In genomic region chr11:13535819-13536218, GRCh38 we compare ENCODE assay signal across 17 cellular contexts. TPM values are rescaled to one million over a fixed set of nuclear protein-coding genes. Genes with fewer than 3 reads are reported as not detected.
DNase-seq lines count a peak whose midpoint lies in the region; ATAC-seq and TF ChIP-seq lines count a peak whose summit lies in the region.
"Had no signal": no experiment of that assay in that cellular context is flagged by ENCODE, and none has a peak within 500 bp of the region (broad histone marks: within the 10 kb centered on the region; RNA-seq: fewer than 3 reads in every experiment).

No MANE protein-coding gene starts in this region.

- H3K9me3 Mint-ChIP-seq in activated CD8-positive, alpha-beta T cell treated with anti-CD3 and anti-CD28 coated beads for 36 hours, result peaks cover 23% of the 10 kb centered on the region
- peaks cover 5% of the 10 kb centered on the region for H3K9me3 Mint-ChIP-seq in activated CD8-positive, alpha-beta T cell treated with anti-CD3 and anti-CD28 coated beads, Interleukin-2, amount 10 ng/mL, durations not matched to agents 7 days and 5 days (ENCODE audit: insufficient read depth)
- H3K9me3 Mint-ChIP-seq in activated CD8-positive, alpha-beta memory T cell treated with anti-CD3 and anti-CD28 coated beads, Interleukin-2, amount 10 ng/mL, durations not matched to agents 7 days and 5 days (ENCODE audit: low read depth), result peaks cover 6% of the 10 kb centered on the region

- intact Hi-C loops in activated CD8-positive, alpha-beta T cell treated with anti-CD3 and anti-CD28 coated beads for 36 hours (cut with micrococcal nuclease), result no loop called here

- no peak overlapping the region for H3K27ac Mint-ChIP-seq in activated CD8-positive, alpha-beta T cell treated with anti-CD3 and anti-CD28 coated beads for 36 hours
- H3K27ac Mint-ChIP-seq in activated CD8-positive, alpha-beta T cell treated with anti-CD3 and anti-CD28 coated beads, Interleukin-2, amount 10 ng/mL, durations not matched to agents 7 days and 5 days, result no peak overlapping the region
- H3K27ac Mint-ChIP-seq in activated CD8-positive, alpha-beta memory T cell treated with anti-CD3 and anti-CD28 coated beads, Interleukin-2, amount 10 ng/mL, durations not matched to agents 7 days and 5 days, result no peak overlapping the region
- H3K27ac Mint-ChIP-seq: brain, naive B cell had no signal

- CTCF ChIA-PET in activated CD8-positive, alpha-beta T cell treated with anti-CD3 and anti-CD28 coated beads for 36 hours (lab: Charles Lee), result no interaction called here
- CTCF ChIA-PET in activated CD8-positive, alpha-beta T cell treated with anti-CD3 and anti-CD28 coated beads, Interleukin-2, amount 10 ng/mL, durations not matched to agents 7 days and 5 days (lab: Charles Lee), result no interaction called here
- CTCF ChIA-PET in activated CD8-positive, alpha-beta memory T cell treated with anti-CD3 and anti-CD28 coated beads, Interleukin-2, amount 10 ng/mL, durations not matched to agents 7 days and 5 days (lab: Charles Lee), result interaction anchor here (0.6 to 1.3 kb wide), 4 partner anchors 9 to 701 kb away, joined by 3 to 4 read pairs (median 3); no protein-coding TSS in a partner anchor

- DNase-seq in activated CD8-positive, alpha-beta T cell treated with anti-CD3 and anti-CD28 coated beads for 36 hours, result peak; percentile 3
- DNase-seq in activated CD8-positive, alpha-beta T cell treated with anti-CD3 and anti-CD28 coated beads, Interleukin-2, amount 10 ng/mL, durations not matched to agents 7 days and 5 days, result no peak
- peak; percentile 2 for DNase-seq in NCI-H526 treated with DMSO at 0.1 percent for 48 hours (lab: John Stamatoyannopoulos, UW)
- peak; percentile 1 to 7 for DNase-seq in cardiac fibroblast (ENCODE audit: low read depth in 2 of 2)
- DNase-seq in renal cortical epithelial cell (ENCODE audit: low read depth), result peak; percentile 1
- DNase-seq in SKM-1 (lab: John Stamatoyannopoulos, UW; ENCODE audit: unreplicated experiment), result no peak
- no peak for DNase-seq in NCI-H1105 (lab: John Stamatoyannopoulos, UW)
- no peak for DNase-seq in activated CD8-positive, alpha-beta memory T cell treated with anti-CD3 and anti-CD28 coated beads, Interleukin-2, amount 10 ng/mL, durations not matched to agents 7 days and 5 days
- DNase-seq: activated gamma-delta T cell treated with Interleukin-2 at 50 U/mL for 16 hours; GOT3; left colon; naive B cell; NCI-H2029 treated with DMSO at 0.1 percent for 48 hours; stimulated activated naive CD8-positive, alpha-beta T cell treated with anti-CD3 and anti-CD28 coated beads, Interleukin-15, Interleukin-2, amounts not matched to agents 100 U/mL and 50 U/mL, for 24 hours; T1000 had no signal

- H3K4me3 ChIP-seq in cardiac fibroblast (replicated peaks in 1 of 2; ENCODE audit: low read depth in 2 of 2, low read length in 2 of 2), result no peak overlapping the region

- H3K36me3 Mint-ChIP-seq in activated CD8-positive, alpha-beta T cell treated with anti-CD3 and anti-CD28 coated beads for 36 hours (ENCODE audit: low read depth), result peaks cover 5% of the 10 kb centered on the region
- no peaks in the 10 kb centered on the region for H3K36me3 Mint-ChIP-seq in activated CD8-positive, alpha-beta T cell treated with anti-CD3 and anti-CD28 coated beads, Interleukin-2, amount 10 ng/mL, durations not matched to agents 7 days and 5 days (ENCODE audit: low read depth)
- no peaks in the 10 kb centered on the region for H3K36me3 Mint-ChIP-seq in activated CD8-positive, alpha-beta memory T cell treated with anti-CD3 and anti-CD28 coated beads, Interleukin-2, amount 10 ng/mL, durations not matched to agents 7 days and 5 days
- H3K36me3 Mint-ChIP-seq: brain had no signal

- no peak overlapping the region for H3K4me3 Mint-ChIP-seq in activated CD8-positive, alpha-beta T cell treated with anti-CD3 and anti-CD28 coated beads for 36 hours
- H3K4me3 Mint-ChIP-seq in activated CD8-positive, alpha-beta T cell treated with anti-CD3 and anti-CD28 coated beads, Interleukin-2, amount 10 ng/mL, durations not matched to agents 7 days and 5 days, result no peak overlapping the region
- no peak overlapping the region for H3K4me3 Mint-ChIP-seq in activated CD8-positive, alpha-beta memory T cell treated with anti-CD3 and anti-CD28 coated beads, Interleukin-2, amount 10 ng/mL, durations not matched to agents 7 days and 5 days
- H3K4me3 Mint-ChIP-seq: brain, naive B cell had no signal

- H3K27me3 Mint-ChIP-seq in activated CD8-positive, alpha-beta T cell treated with anti-CD3 and anti-CD28 coated beads for 36 hours, result peaks cover 9% of the 10 kb centered on the region
- peaks cover 4% of the 10 kb centered on the region for H3K27me3 Mint-ChIP-seq in activated CD8-positive, alpha-beta T cell treated with anti-CD3 and anti-CD28 coated beads, Interleukin-2, amount 10 ng/mL, durations not matched to agents 7 days and 5 days (ENCODE audit: low read depth)
- peaks cover 5% of the 10 kb centered on the region for H3K27me3 Mint-ChIP-seq in activated CD8-positive, alpha-beta memory T cell treated with anti-CD3 and anti-CD28 coated beads, Interleukin-2, amount 10 ng/mL, durations not matched to agents 7 days and 5 days
- H3K27me3 Mint-ChIP-seq: brain had no signal

- POLR2A ChIA-PET in activated CD8-positive, alpha-beta T cell treated with anti-CD3 and anti-CD28 coated beads for 36 hours (lab: Charles Lee), result no interaction called here
- POLR2A ChIA-PET in activated CD8-positive, alpha-beta T cell treated with anti-CD3 and anti-CD28 coated beads, Interleukin-2, amount 10 ng/mL, durations not matched to agents 7 days and 5 days (lab: Charles Lee), result no interaction called here

- no peak for TF ChIP-seq CTCF in activated CD8-positive, alpha-beta T cell treated with anti-CD3 and anti-CD28 coated beads for 36 hours (IDR thresholded peaks at IDR 0.05)
- TF ChIP-seq CTCF in cardiac fibroblast (IDR thresholded peaks at IDR 0.05; ENCODE audit: low read depth, low read length), result no peak

- ATAC-seq in activated CD8-positive, alpha-beta T cell treated with anti-CD3 and anti-CD28 coated beads for 36 hours, result no peak
- ATAC-seq in activated CD8-positive, alpha-beta T cell treated with anti-CD3 and anti-CD28 coated beads, Interleukin-2, amount 10 ng/mL, durations not matched to agents 7 days and 5 days, result no peak
- ATAC-seq in activated CD8-positive, alpha-beta memory T cell treated with anti-CD3 and anti-CD28 coated beads, Interleukin-2, amount 10 ng/mL, durations not matched to agents 7 days and 5 days, result no peak
- ATAC-seq: left colon; sciatic nerve; stimulated activated naive CD8-positive, alpha-beta T cell treated with anti-CD3 and anti-CD28 coated beads, Interleukin-15, Interleukin-2, amounts not matched to agents 100 U/mL and 50 U/mL, for 24 hours had no signal

- no peaks in the 10 kb centered on the region for H3K4me1 Mint-ChIP-seq in activated CD8-positive, alpha-beta T cell treated with anti-CD3 and anti-CD28 coated beads for 36 hours (ENCODE audit: low read depth)
- H3K4me1 Mint-ChIP-seq in activated CD8-positive, alpha-beta T cell treated with anti-CD3 and anti-CD28 coated beads, Interleukin-2, amount 10 ng/mL, durations not matched to agents 7 days and 5 days (ENCODE audit: low read depth), result no peaks in the 10 kb centered on the region
- H3K4me1 Mint-ChIP-seq in activated CD8-positive, alpha-beta memory T cell treated with anti-CD3 and anti-CD28 coated beads, Interleukin-2, amount 10 ng/mL, durations not matched to agents 7 days and 5 days, result no peaks in the 10 kb centered on the region
- H3K4me1 Mint-ChIP-seq: brain, naive B cell had no signal

RNA-seq across cellular contexts. Expression of gene PTH, which starts 40.0 kb away (rescaled TPM):
- not detected for total RNA-seq in activated CD8-positive, alpha-beta T cell treated with anti-CD3 and anti-CD28 coated beads for 36 hours
- not detected for total RNA-seq in activated CD8-positive, alpha-beta T cell treated with anti-CD3 and anti-CD28 coated beads, Interleukin-2, amount 10 ng/mL, durations not matched to agents 7 days and 5 days
- total RNA-seq in renal cortical epithelial cell, result not detected in 2 replicates
- total RNA-seq in activated CD8-positive, alpha-beta memory T cell treated with anti-CD3 and anti-CD28 coated beads, Interleukin-2, amount 10 ng/mL, durations not matched to agents 7 days and 5 days, result not detected
- total RNA-seq: left colon, sciatic nerve had no signal

Comparison
In these comparisons a context has a peak if more than half of its experiments do, and no peak if none do; other contexts are left out.
1. DNase-seq: peak in activated CD8-positive, alpha-beta T cell treated with anti-CD3 and anti-CD28 coated beads for 36 hours (single experiment), NCI-H526 treated with DMSO at 0.1 percent for 48 hours (single experiment), cardiac fibroblast (2 of 2) and renal cortical epithelial cell (single experiment); none in activated CD8-positive, alpha-beta T cell treated with anti-CD3 and anti-CD28 coated beads, Interleukin-2, amount 10 ng/mL, durations not matched to agents 7 days and 5 days (single experiment), SKM-1 (single experiment), NCI-H1105 (single experiment) and activated CD8-positive, alpha-beta memory T cell treated with anti-CD3 and anti-CD28 coated beads, Interleukin-2, amount 10 ng/mL, durations not matched to agents 7 days and 5 days (single experiment).